In the genomic region with DNA sequence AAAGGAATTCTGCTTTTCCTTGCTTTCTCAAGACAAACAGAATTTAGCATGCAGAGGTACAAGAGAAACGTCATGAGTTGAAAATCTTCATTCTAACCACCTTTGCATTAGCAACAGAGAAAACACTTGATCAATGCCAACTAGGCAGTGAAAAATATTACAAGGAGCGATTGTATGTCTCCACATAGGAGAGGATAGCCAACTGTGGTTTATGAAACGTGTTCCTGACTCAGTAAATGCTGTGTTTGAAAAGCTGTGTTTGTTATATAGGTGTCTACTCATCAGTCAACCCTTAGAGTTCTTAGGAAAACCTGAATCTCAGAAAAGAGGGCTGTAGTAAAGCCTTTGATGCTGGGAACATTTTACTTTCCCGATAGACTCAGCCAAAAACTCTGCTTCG, we compare ENCODE assay signal across 25 cellular contexts.
"Had no signal": no experiment of that assay in that cellular context is flagged by ENCODE, and none has a peak within 500 bp of the region (broad histone marks: within the 10 kb centered on the region; RNA-seq: fewer than 3 reads in every experiment).

No MANE protein-coding gene starts in this region.

- H3K36me3 ChIP-seq: colonic mucosa, stomach, transverse colon had no signal

- H3K4me3 ChIP-seq: colonic mucosa, psoas muscle, stomach, transverse colon had no signal

- FAIRE-seq: keratinocyte had no signal

- H3K4me1 ChIP-seq: colonic mucosa, psoas muscle, transverse colon had no signal

- H3K27me3 ChIP-seq: colonic mucosa, neutrophil, stomach, transverse colon had no signal

- H3K9me3 ChIP-seq: colonic mucosa, neutrophil, psoas muscle, stomach, transverse colon had no signal

- ATAC-seq: psoas muscle; stimulated activated naive B cell treated with anti-CD40 and anti-IgM and Interleukin-4, amounts not matched to agents 10 μg/mL and 1 μg/mL and 100 μg/mL, for 72 hours had no signal

- DNase-seq: activated CD4-positive, alpha-beta memory T cell treated with anti-CD3 and anti-CD28 coated beads for 36 hours; activated CD4-positive, alpha-beta T cell treated with anti-CD3 and anti-CD28 coated beads, Interleukin-2, amount 10 ng/mL, durations not matched to agents 24 days and 14 days; activated CD4-positive, CD25-positive, alpha-beta regulatory T cell treated with anti-CD3 and anti-CD28 coated beads, Interleukin-2, amount 50 U/mL, for 72 hours; activated CD8-positive, alpha-beta memory T cell treated with anti-CD3 and anti-CD28 coated beads, Interleukin-2, amount 50 U/mL, for 4 hours; activated gamma-delta T cell; activated naive CD4-positive, alpha-beta T cell treated with anti-CD3 and anti-CD28 coated beads, Interleukin-2, amount 10 ng/mL, durations not matched to agents 7 days and 5 days; activated naive CD8-positive, alpha-beta T cell treated with anti-CD3 and anti-CD28 coated beads, Interleukin-2, amount 10 ng/mL, durations not matched to agents 7 days and 5 days; activated T-cell treated with anti-CD3 and anti-CD28 coated beads, Interleukin-2, amount 50 U/mL, for 24 hours; amniotic stem cell; colonic mucosa; effector memory CD4-positive, alpha-beta T cell; erythroblast; hippocampal formation; mesenchymal stem cell; nephron progenitor cell; psoas muscle; stimulated activated CD4-positive, alpha-beta T cell treated with anti-CD3 and anti-CD28 coated beads, Interleukin-15, amount 100 ng/mL, for 24 hours; stimulated activated CD4-positive, alpha-beta T cell treated with anti-CD3 and anti-CD28 coated beads, Interleukin-2, amount 100 ng/mL, for 24 hours; stimulated activated naive B cell treated with anti-CD40 and anti-IgM and Interleukin-4, amounts not matched to agents 10 μg/mL and 1 μg/mL and 100 μg/mL, for 72 hours; stomach; SW 1271; T-helper 9 cell; transverse colon had no signal

- H3K27ac ChIP-seq: colonic mucosa, neutrophil, psoas muscle, stomach, transverse colon had no signal
